In the genomic region with DNA sequence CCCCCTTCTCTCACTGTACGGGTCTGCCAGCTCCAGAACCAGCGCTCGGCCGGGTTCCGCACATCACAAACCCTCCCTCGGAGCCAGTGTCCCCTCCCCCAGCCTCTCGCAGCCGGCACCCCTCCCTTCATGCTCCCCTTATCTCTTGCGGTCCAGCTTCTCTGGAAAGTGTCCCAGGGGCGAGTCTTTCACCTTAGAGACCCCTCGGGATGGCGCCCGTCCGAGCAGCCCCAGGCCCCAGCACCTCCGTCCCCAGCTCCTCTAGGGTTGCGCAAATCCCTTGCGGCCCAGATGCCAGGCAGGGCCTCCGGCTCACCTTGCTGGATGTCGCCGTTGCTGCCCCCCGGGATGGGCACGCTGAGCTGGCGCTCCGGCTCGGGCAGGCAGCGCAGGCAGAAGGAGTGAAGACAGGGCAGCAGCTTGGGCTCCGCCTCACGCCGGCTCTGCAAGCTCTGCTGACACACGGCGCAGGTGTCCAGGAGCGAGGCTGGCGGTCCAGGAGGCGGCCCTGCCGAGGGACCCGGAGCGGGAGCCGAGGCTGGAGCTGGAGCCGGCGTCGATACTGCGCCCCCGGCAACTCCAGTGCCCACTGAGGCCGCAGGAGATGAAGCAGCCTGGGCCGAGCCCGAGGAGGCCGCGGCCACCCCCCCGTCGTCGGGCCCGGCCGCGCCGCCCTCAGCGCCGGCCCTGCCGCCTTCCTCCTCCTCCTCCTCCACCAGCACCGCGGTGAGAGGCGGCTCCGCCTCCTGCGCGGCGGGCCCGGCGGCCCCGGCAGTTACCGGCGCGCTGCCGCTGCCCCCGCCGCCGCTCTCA, we compare ENCODE assay signal across 1 cellular context.
TF ChIP-seq lines count a peak whose summit lies in the region.

No MANE protein-coding gene starts in this region.

TF ChIP-seq in GM12878, 131 proteins besides CTCF, POLR2A, EP300 and RAD21 (continued from another document):
- TF ChIP-seq, protein P1, sequence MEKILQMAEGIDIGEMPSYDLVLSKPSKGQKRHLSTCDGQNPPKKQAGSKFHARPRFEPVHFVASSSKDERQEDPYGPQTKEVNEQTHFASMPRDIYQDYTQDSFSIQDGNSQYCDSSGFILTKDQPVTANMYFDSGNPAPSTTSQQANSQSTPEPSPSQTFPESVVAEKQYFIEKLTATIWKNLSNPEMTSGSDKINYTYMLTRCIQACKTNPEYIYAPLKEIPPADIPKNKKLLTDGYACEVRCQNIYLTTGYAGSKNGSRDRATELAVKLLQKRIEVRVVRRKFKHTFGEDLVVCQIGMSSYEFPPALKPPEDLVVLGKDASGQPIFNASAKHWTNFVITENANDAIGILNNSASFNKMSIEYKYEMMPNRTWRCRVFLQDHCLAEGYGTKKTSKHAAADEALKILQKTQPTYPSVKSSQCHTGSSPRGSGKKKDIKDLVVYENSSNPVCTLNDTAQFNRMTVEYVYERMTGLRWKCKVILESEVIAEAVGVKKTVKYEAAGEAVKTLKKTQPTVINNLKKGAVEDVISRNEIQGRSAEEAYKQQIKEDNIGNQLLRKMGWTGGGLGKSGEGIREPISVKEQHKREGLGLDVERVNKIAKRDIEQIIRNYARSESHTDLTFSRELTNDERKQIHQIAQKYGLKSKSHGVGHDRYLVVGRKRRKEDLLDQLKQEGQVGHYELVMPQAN (conservative IDR thresholded peaks at IDR 0.05), result peak; percentile 65; the same call in 1 of the 2 replicates
- peak; percentile 47; the same call in 1 of the 2 replicates for TF ChIP-seq NFXL1 (IDR thresholded peaks at IDR 0.05; ENCODE audit: borderline replicate concordance)
